1 cellular context compared by ENCODE assay signal in the genomic region with DNA sequence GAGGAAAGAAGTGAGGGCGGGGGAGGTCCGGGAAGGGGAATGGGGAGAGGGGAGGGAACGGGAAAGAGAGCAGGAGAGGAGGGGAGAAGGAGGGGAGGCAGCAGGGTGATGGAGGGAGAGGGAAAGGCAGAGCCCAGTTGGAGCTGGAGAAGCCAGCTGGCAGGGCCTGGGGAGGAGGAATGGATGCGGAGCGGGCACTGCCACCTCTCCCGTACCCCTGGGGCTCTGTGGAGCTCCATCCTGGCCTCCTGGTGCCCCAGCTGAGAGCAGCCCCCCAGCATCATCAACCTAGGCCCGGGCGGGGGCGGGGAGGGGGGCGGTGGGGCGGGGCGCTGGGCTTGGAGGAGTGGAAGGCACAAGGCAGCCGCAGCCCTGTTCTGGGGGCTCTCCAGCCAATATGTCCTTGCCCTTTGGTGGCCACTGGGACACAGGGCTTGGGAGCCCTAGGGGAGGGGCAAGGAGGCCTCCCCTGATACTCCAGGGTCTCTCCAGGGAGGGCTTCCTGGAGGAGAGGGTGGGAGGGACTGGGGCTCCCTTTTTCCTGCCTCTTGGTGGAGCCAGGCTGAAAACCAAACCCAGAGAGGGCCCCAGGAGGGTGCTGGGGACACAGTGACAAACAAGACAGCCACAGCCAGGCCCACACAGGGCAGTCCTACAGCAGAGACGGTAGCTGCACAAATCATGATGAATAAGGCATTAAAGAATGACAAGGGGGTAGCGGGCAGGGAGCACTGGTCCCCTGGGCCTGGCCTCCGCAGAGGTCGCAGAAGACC.
TF ChIP-seq lines count a peak whose summit lies in the region.

No MANE protein-coding gene starts in this region.

TF ChIP-seq in A549, 52 proteins besides CTCF, POLR2A, EP300 and RAD21 (continued from another document):
- TF ChIP-seq, protein P1, sequence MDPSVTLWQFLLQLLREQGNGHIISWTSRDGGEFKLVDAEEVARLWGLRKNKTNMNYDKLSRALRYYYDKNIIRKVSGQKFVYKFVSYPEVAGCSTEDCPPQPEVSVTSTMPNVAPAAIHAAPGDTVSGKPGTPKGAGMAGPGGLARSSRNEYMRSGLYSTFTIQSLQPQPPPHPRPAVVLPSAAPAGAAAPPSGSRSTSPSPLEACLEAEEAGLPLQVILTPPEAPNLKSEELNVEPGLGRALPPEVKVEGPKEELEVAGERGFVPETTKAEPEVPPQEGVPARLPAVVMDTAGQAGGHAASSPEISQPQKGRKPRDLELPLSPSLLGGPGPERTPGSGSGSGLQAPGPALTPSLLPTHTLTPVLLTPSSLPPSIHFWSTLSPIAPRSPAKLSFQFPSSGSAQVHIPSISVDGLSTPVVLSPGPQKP (IDR thresholded peaks at IDR 0.05; ENCODE audit: low read depth, low read length), result no peak
- TF ChIP-seq ZNF302 (CRISPR knock-in tag; IDR thresholded peaks at IDR 0.05) (no peak), GATA3 (IDR thresholded peaks at IDR 0.05; ENCODE audit: borderline replicate concordance) (no peak), TFCP2L1 (CRISPR knock-in tag; IDR thresholded peaks at IDR 0.05) (peak; percentile 67), RARB (CRISPR knock-in tag; IDR thresholded peaks at IDR 0.05) (no peak), HEYL (CRISPR knock-in tag; IDR thresholded peaks at IDR 0.05) (no peak), TP53 (CRISPR knock-in tag; IDR thresholded peaks at IDR 0.05) (no peak), CEBPB (IDR thresholded peaks at IDR 0.05) (no peak), KDM1A (IDR thresholded peaks at IDR 0.05; ENCODE audit: low read depth) (no peak), HOXB5 (CRISPR knock-in tag; IDR thresholded peaks at IDR 0.05) (no peak), MYC (IDR thresholded peaks at IDR 0.05; ENCODE audit: borderline replicate concordance, low read length) (no peak), HDAC2 (IDR thresholded peaks at IDR 0.05) (no peak), PHF8 (IDR thresholded peaks at IDR 0.05; ENCODE audit: borderline replicate concordance, low read depth) (no peak)
- TF ChIP-seq, protein P2, sequence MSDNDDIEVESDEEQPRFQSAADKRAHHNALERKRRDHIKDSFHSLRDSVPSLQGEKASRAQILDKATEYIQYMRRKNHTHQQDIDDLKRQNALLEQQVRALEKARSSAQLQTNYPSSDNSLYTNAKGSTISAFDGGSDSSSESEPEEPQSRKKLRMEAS (IDR thresholded peaks at IDR 0.05), result no peak; the same call in 1 of the 2 replicates
- TF ChIP-seq, protein P3, sequence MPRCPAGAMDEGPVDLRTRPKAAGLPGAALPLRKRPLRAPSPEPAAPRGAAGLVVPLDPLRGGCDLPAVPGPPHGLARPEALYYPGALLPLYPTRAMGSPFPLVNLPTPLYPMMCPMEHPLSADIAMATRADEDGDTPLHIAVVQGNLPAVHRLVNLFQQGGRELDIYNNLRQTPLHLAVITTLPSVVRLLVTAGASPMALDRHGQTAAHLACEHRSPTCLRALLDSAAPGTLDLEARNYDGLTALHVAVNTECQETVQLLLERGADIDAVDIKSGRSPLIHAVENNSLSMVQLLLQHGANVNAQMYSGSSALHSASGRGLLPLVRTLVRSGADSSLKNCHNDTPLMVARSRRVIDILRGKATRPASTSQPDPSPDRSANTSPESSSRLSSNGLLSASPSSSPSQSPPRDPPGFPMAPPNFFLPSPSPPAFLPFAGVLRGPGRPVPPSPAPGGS (IDR thresholded peaks at IDR 0.05), result no peak; the same call in 2 of the 3 replicates
- TF ChIP-seq, protein P4, sequence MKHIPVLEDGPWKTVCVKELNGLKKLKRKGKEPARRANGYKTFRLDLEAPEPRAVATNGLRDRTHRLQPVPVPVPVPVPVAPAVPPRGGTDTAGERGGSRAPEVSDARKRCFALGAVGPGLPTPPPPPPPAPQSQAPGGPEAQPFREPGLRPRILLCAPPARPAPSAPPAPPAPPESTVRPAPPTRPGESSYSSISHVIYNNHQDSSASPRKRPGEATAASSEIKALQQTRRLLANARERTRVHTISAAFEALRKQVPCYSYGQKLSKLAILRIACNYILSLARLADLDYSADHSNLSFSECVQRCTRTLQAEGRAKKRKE (CRISPR knock-in tag; IDR thresholded peaks at IDR 0.05; ENCODE audit: low read depth), result no peak
- TF ChIP-seq, protein P5, sequence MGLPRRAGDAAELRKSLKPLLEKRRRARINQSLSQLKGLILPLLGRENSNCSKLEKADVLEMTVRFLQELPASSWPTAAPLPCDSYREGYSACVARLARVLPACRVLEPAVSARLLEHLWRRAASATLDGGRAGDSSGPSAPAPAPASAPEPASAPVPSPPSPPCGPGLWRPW (IDR thresholded peaks at IDR 0.05), result no peak
- TF ChIP-seq, protein P6, sequence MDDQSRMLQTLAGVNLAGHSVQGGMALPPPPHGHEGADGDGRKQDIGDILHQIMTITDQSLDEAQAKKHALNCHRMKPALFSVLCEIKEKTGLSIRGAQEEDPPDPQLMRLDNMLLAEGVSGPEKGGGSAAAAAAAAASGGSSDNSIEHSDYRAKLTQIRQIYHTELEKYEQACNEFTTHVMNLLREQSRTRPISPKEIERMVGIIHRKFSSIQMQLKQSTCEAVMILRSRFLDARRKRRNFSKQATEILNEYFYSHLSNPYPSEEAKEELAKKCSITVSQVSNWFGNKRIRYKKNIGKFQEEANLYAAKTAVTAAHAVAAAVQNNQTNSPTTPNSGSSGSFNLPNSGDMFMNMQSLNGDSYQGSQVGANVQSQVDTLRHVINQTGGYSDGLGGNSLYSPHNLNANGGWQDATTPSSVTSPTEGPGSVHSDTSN (IDR thresholded peaks at IDR 0.05), result no peak; the same call in none of the 2 replicates
